ENCODE assay signal across 11 cellular contexts in genomic region chr20:37821691-37822655, GRCh38.
DNase-seq lines count a peak whose midpoint lies in the region; ATAC-seq and TF ChIP-seq lines count a peak whose summit lies in the region.
"Had no signal": no experiment of that assay in that cellular context is flagged by ENCODE, and none has a peak within 500 bp of the region (broad histone marks: within the 10 kb centered on the region; RNA-seq: fewer than 3 reads in every experiment).

No MANE protein-coding gene starts in this region.

- peaks cover 0 to 8% (median 5%) of the 10 kb centered on the region in 7 donors for H3K4me1 Mint-ChIP-seq in naive thymus-derived CD4-positive, alpha-beta T cell

- H3K4me3 ChIP-seq in fibroblast of villous mesenchyme (ENCODE audit: low read depth, low read length) (no peak overlapping the region), skeletal muscle satellite cell (ENCODE audit: low read length) (peak overlapping the region; percentile 21)
- H3K4me3 ChIP-seq in naive thymus-derived CD4-positive, alpha-beta T cell (ENCODE audit: low read length), result no peak overlapping the region
- H3K4me3 ChIP-seq: dorsolateral prefrontal cortex had no signal

- no peak overlapping the region for H3K27ac ChIP-seq in naive thymus-derived CD4-positive, alpha-beta T cell (ENCODE audit: low read depth, low read length)

- H3K4me1 ChIP-seq in skeletal muscle satellite cell (ENCODE audit: control insufficient read depth, insufficient read depth, low read length), result peaks cover 14% of the 10 kb centered on the region
- H3K4me1 ChIP-seq in naive thymus-derived CD4-positive, alpha-beta T cell (ENCODE audit: control insufficient read depth in 2 of 2, insufficient read depth in 2 of 2, low read length in 2 of 2), result no peaks in the 10 kb centered on the region

- H3K4me3 Mint-ChIP-seq in naive thymus-derived CD4-positive, alpha-beta T cell, result no peak overlapping the region

- H3K9me3 Mint-ChIP-seq in naive thymus-derived CD4-positive, alpha-beta T cell, result no peaks in the 10 kb centered on the region

- DNase-seq in GM04503 (ENCODE audit: low read depth), result peak; percentile 92
- DNase-seq in fibroblast of villous mesenchyme (ENCODE audit: low read depth), result peak; percentile 71
- no peak for DNase-seq in activated CD4-positive, CD25-positive, alpha-beta regulatory T cell treated with anti-CD3 and anti-CD28 coated beads, Interleukin-2, amount 50 U/mL, for 72 hours
- DNase-seq in naive thymus-derived CD4-positive, alpha-beta T cell, result no peak
- DNase-seq: dorsolateral prefrontal cortex, midbrain, NCI-H1417 had no signal

- TF ChIP-seq CTCF in fibroblast of villous mesenchyme (IDR thresholded peaks at IDR 0.05; ENCODE audit: insufficient read depth, low read depth, low read length), result no peak

- H3K9ac ChIP-seq in skeletal muscle satellite cell (ENCODE audit: low read depth, low read length), result peak overlapping the region; percentile 66

- CTCF ChIA-PET in naive thymus-derived CD4-positive, alpha-beta T cell (lab: Charles Lee), result no interaction called here

- H3K27ac Mint-ChIP-seq in naive thymus-derived CD4-positive, alpha-beta T cell, result peak overlapping the region in 1 of 9 donors; percentile 26

- H3K27me3 ChIP-seq in skeletal muscle satellite cell (ENCODE audit: control insufficient read depth, insufficient read depth, low read length), result no peaks in the 10 kb centered on the region
- no peaks in the 10 kb centered on the region for H3K27me3 ChIP-seq in naive thymus-derived CD4-positive, alpha-beta T cell (ENCODE audit: control insufficient read depth in 2 of 2, insufficient read depth in 2 of 2, low read length in 2 of 2)
- H3K27me3 ChIP-seq: dorsolateral prefrontal cortex had no signal

- peaks cover 0 to 23% (median 6%) of the 10 kb centered on the region in 5 donors for H3K36me3 Mint-ChIP-seq in naive thymus-derived CD4-positive, alpha-beta T cell

- H3K36me3 ChIP-seq in skeletal muscle satellite cell (ENCODE audit: insufficient read depth, low read length), result no peaks in the 10 kb centered on the region
- peaks cover 0 to 3% (median 0%) of the 10 kb centered on the region in 3 experiments for H3K36me3 ChIP-seq in naive thymus-derived CD4-positive, alpha-beta T cell (ENCODE audit: control insufficient read depth in 2 of 3, insufficient read depth in 3 of 3, low read length in 3 of 3)

- ATAC-seq in SK-N-SH treated with all-trans-retinoic acid at 6 μM for 48 hours (peak; percentile 97), GM19328 (IDR thresholded peaks at IDR 0.05; ENCODE audit: unreplicated experiment) (no peak), GM19023 (IDR thresholded peaks at IDR 0.05; ENCODE audit: unreplicated experiment) (no peak)
- no peak for ATAC-seq in naive thymus-derived CD4-positive, alpha-beta T cell

- H3K4me2 ChIP-seq in skeletal muscle satellite cell (ENCODE audit: low read length), result peak overlapping the region; percentile 76

- H3K27me3 Mint-ChIP-seq in naive thymus-derived CD4-positive, alpha-beta T cell, result no peaks in the 10 kb centered on the region

- intact Hi-C loops in naive thymus-derived CD4-positive, alpha-beta T cell (cut with micrococcal nuclease), result no loop called here

- no peaks in the 10 kb centered on the region for H3K9me3 ChIP-seq in skeletal muscle satellite cell (replicated peaks; ENCODE audit: low read length)
- no peaks in the 10 kb centered on the region for H3K9me3 ChIP-seq in naive thymus-derived CD4-positive, alpha-beta T cell (ENCODE audit: control insufficient read depth in 2 of 3, low read length in 3 of 3)

- POLR2A ChIA-PET in naive thymus-derived CD4-positive, alpha-beta T cell (lab: Charles Lee), result no interaction called here

TF ChIP-seq in SK-N-SH treated with all-trans-retinoic acid at 6 μM for 48 hours, 23 proteins besides CTCF, POLR2A, EP300 and RAD21:
- TF ChIP-seq OSR1 (CRISPR knock-in tag; IDR thresholded peaks at IDR 0.05), result no peak
- no peak for TF ChIP-seq BACH2 (CRISPR knock-in tag; IDR thresholded peaks at IDR 0.05; ENCODE audit: borderline replicate concordance)
- no peak for TF ChIP-seq ZC3H10 (CRISPR knock-in tag; IDR thresholded peaks at IDR 0.05)
- no peak for TF ChIP-seq RARB (CRISPR knock-in tag; IDR thresholded peaks at IDR 0.05)
- TF ChIP-seq CSRNP3 (CRISPR knock-in tag; IDR thresholded peaks at IDR 0.05), result no peak
- TF ChIP-seq ISL1 (CRISPR knock-in tag; IDR thresholded peaks at IDR 0.05), result peak; percentile 48
- TF ChIP-seq, protein P1, sequence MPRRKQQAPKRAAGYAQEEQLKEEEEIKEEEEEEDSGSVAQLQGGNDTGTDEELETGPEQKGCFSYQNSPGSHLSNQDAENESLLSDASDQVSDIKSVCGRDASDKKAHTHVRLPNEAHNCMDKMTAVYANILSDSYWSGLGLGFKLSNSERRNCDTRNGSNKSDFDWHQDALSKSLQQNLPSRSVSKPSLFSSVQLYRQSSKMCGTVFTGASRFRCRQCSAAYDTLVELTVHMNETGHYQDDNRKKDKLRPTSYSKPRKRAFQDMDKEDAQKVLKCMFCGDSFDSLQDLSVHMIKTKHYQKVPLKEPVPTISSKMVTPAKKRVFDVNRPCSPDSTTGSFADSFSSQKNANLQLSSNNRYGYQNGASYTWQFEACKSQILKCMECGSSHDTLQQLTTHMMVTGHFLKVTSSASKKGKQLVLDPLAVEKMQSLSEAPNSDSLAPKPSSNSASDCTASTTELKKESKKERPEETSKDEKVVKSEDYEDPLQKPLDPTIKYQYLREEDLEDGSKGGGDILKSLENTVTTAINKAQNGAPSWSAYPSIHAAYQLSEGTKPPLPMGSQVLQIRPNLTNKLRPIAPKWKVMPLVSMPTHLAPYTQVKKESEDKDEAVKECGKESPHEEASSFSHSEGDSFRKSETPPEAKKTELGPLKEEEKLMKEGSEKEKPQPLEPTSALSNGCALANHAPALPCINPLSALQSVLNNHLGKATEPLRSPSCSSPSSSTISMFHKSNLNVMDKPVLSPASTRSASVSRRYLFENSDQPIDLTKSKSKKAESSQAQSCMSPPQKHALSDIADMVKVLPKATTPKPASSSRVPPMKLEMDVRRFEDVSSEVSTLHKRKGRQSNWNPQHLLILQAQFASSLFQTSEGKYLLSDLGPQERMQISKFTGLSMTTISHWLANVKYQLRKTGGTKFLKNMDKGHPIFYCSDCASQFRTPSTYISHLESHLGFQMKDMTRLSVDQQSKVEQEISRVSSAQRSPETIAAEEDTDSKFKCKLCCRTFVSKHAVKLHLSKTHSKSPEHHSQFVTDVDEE (CRISPR knock-in tag; IDR thresholded peaks at IDR 0.05), result 0 out of 2 replicates have a peak, but pooled peaks have one; percentile 19
- TF ChIP-seq TCF4 (CRISPR knock-in tag; IDR thresholded peaks at IDR 0.05; ENCODE audit: borderline replicate concordance), result no peak
- 0 out of 2 replicates have a peak, but pooled peaks have one; percentile 27 for TF ChIP-seq CSDC2 (CRISPR knock-in tag; IDR thresholded peaks at IDR 0.05)
TF ChIP-seq in SK-N-SH treated with all-trans-retinoic acid at 6 μM for 48 hours: peak in this region for 3.

Comparison
In these comparisons a context has a peak if more than half of its experiments do, and no peak if none do; other contexts are left out.
1. DNase-seq: peak in GM04503 (single experiment) and fibroblast of villous mesenchyme (single experiment); none in activated CD4-positive, CD25-positive, alpha-beta regulatory T cell treated with anti-CD3 and anti-CD28 coated beads, Interleukin-2, amount 50 U/mL, for 72 hours (single experiment) and naive thymus-derived CD4-positive, alpha-beta T cell (0 of 9).